In the genomic region with DNA sequence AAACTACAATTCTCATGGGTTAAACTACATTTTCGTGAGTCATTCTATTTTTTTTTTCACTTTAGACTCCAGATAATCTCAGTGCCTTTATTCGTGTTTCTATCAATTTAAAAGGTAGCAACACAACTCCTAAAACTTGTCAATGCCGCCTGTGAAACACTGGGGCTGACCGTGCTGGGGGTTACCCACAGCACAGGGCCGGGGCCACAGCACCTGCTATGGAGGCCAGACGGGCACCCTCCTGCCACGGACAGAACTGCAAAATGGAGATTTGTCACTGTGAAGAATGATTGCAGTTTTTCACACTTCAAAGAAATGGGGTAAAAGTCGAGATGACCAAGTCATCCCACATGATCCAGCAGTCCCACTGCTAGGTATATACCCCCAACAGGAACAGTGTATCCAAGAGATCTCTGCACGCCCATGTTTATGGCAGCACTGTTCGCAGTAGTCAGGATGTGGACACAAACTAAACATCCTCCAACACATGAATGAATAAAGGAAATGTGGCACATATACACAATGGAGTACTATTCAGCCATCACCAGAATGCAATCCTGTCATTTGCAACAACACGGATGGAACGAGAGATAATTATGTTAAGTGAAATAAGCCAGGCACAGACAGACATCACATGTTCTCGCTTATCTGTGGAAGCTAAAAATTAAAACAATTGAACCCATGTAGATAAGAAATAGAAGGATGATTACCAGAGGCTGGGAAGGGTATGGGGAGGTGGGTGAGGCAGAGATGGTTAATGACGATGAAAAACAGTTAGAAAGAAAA, we compare ENCODE assay signal across 27 cellular contexts.
"Had no signal": no experiment of that assay in that cellular context is flagged by ENCODE, and none has a peak within 500 bp of the region (broad histone marks: within the 10 kb centered on the region; RNA-seq: fewer than 3 reads in every experiment).

No MANE protein-coding gene starts in this region.

- ATAC-seq: mucosa of descending colon; naive thymus-derived CD4-positive, alpha-beta T cell; natural killer cell treated with Interleukin-12 subunit alpha and Interleukin-12 subunit beta and Interleukin-15 and Interleukin-18, amount 100 ng/mL, for 72 hours; pancreas; right cardiac atrium; sciatic nerve; stimulated activated naive B cell treated with anti-CD40 and anti-IgM and Interleukin-4, amounts not matched to agents 10 μg/mL and 1 μg/mL and 100 μg/mL, for 72 hours; stimulated activated naive CD8-positive, alpha-beta T cell treated with anti-CD3 and anti-CD28 coated beads, Interleukin-15, Interleukin-2, amounts not matched to agents 100 U/mL and 50 U/mL, for 24 hours had no signal

- H3K27ac ChIP-seq: left ventricle myocardium inferior, pancreas, prostate gland, skin epidermis, stomach, thoracic aorta, tibial artery, vagina had no signal

- H3K4me1 Mint-ChIP-seq: naive thymus-derived CD4-positive, alpha-beta T cell; stimulated activated naive B cell treated with anti-CD40 and anti-IgM and Interleukin-4, amounts not matched to agents 10 μg/mL and 1 μg/mL and 100 μg/mL, for 72 hours had no signal

- H3K36me3 ChIP-seq: left ventricle myocardium inferior, pancreas, prostate gland, stomach, thoracic aorta, tibial artery, vagina had no signal

- H3K27me3 ChIP-seq: pancreas, stomach, tibial artery, vagina had no signal

- H3K4me3 ChIP-seq: left ventricle myocardium inferior, lung, mucosa of descending colon, pancreas, prostate gland, skin epidermis, stomach, thoracic aorta, tibial artery, vagina had no signal

- H3K4me1 ChIP-seq: left ventricle myocardium inferior, pancreas, prostate gland, tibial artery, vagina had no signal

- H3K9me3 ChIP-seq: left ventricle myocardium inferior, mucosa of descending colon, pancreas, prostate gland, stomach, thoracic aorta, tibial artery, vagina had no signal

- DNase-seq: hypothalamus; islet precursor cell; left ventricle myocardium inferior; midbrain; mucosa of descending colon; naive thymus-derived CD4-positive, alpha-beta T cell; nucleus accumbens; pancreas; posterior cingulate gyrus; retina; right cardiac atrium; stimulated activated CD4-positive, alpha-beta T cell treated with anti-CD3 and anti-CD28 coated beads, Interleukin-12 subunit alpha, Interleukin-12 subunit beta, amount 100 ng/mL, for 4 hours; stimulated activated CD4-positive, alpha-beta T cell treated with anti-CD3 and anti-CD28 coated beads, Interleukin-15, amount 100 ng/mL, for 24 hours; stimulated activated CD4-positive, alpha-beta T cell treated with anti-CD3 and anti-CD28 coated beads, Interleukin-2, amount 100 ng/mL, for 24 hours; stimulated activated CD4-positive, alpha-beta T cell treated with anti-CD3 and anti-CD28 coated beads, Interleukin-4, amount 100 ng/mL, for 1 hour; stimulated activated naive B cell treated with anti-CD40 and anti-IgM and Interleukin-4, amounts not matched to agents 10 μg/mL and 1 μg/mL and 100 μg/mL, for 72 hours; stimulated activated naive CD8-positive, alpha-beta T cell treated with anti-CD3 and anti-CD28 coated beads, Interleukin-15, Interleukin-2, amounts not matched to agents 100 U/mL and 50 U/mL, for 24 hours; stomach; tibial artery had no signal

- H3K4me3 Mint-ChIP-seq: naive thymus-derived CD4-positive, alpha-beta T cell; natural killer cell treated with Interleukin-12 subunit alpha and Interleukin-12 subunit beta and Interleukin-15 and Interleukin-18, amount 100 ng/mL, for 72 hours; stimulated activated naive B cell treated with anti-CD40 and anti-IgM and Interleukin-4, amounts not matched to agents 10 μg/mL and 1 μg/mL and 100 μg/mL, for 72 hours; type B pancreatic cell had no signal

- H3K27me3 Mint-ChIP-seq: stimulated activated naive B cell treated with anti-CD40 and anti-IgM and Interleukin-4, amounts not matched to agents 10 μg/mL and 1 μg/mL and 100 μg/mL, for 72 hours; type B pancreatic cell had no signal

- H3K36me3 Mint-ChIP-seq: naive thymus-derived CD4-positive, alpha-beta T cell; natural killer cell treated with Interleukin-12 subunit alpha and Interleukin-12 subunit beta and Interleukin-15 and Interleukin-18, amount 100 ng/mL, for 72 hours; stimulated activated naive B cell treated with anti-CD40 and anti-IgM and Interleukin-4, amounts not matched to agents 10 μg/mL and 1 μg/mL and 100 μg/mL, for 72 hours; type B pancreatic cell had no signal

- H3K27ac Mint-ChIP-seq: naive thymus-derived CD4-positive, alpha-beta T cell; natural killer cell treated with Interleukin-12 subunit alpha and Interleukin-12 subunit beta and Interleukin-15 and Interleukin-18, amount 100 ng/mL, for 72 hours; stimulated activated naive B cell treated with anti-CD40 and anti-IgM and Interleukin-4, amounts not matched to agents 10 μg/mL and 1 μg/mL and 100 μg/mL, for 72 hours; type B pancreatic cell had no signal
